ENCODE assay signal across 9 cellular contexts in genomic region chr2:191115391-191115790, GRCh38. TPM values are rescaled to one million over a fixed set of nuclear protein-coding genes. Genes with fewer than 3 reads are reported as not detected.
A peak's percentile ranks its signal among the peaks of the same experiment; 100 is the strongest.
DNase-seq lines count a peak whose midpoint lies in the region; ATAC-seq and TF ChIP-seq lines count a peak whose summit lies in the region.
"Had no signal": no experiment of that assay in that cellular context is flagged by ENCODE, and none has a peak within 500 bp of the region (broad histone marks: within the 10 kb centered on the region; RNA-seq: fewer than 3 reads in every experiment).

No MANE protein-coding gene starts in this region.

- H2AFZ ChIP-seq in hepatocyte (no peak overlapping the region), PC-3 (ENCODE audit: low read length) (no peak overlapping the region)

- peak overlapping the region; percentile 69 for H3K27ac ChIP-seq in CD4-positive, CD25-positive, alpha-beta regulatory T cell (ENCODE audit: insufficient read depth, low read length, poor library complexity, severe bottlenecking)
- H3K27ac ChIP-seq in hepatocyte: no peak overlapping the region
- no peak overlapping the region for H3K27ac ChIP-seq in coronary artery
- H3K27ac ChIP-seq in PC-3 (ENCODE audit: low read length): no peak overlapping the region

- TF ChIP-seq CTCF in choroid plexus epithelial cell (conservative IDR thresholded peaks at IDR 0.05; ENCODE audit: low read depth, low read length): no peak
- no peak for TF ChIP-seq CTCF in hepatocyte (IDR thresholded peaks at IDR 0.05; ENCODE audit: poor library complexity)
- no peak for TF ChIP-seq CTCF in coronary artery (IDR thresholded peaks at IDR 0.05)
- TF ChIP-seq CTCF in PC-3 (conservative IDR thresholded peaks at IDR 0.05; ENCODE audit: low read depth, low read length): no peak

- BruUV-seq in PC-3 (replicated peaks; lab: Mats Ljungman, UMichigan): no TSS peak

- CTCF ChIA-PET in PC-3 (lab: Charles Lee): no interaction called here

- DNase-seq in CD4-positive, CD25-positive, alpha-beta regulatory T cell: peak; percentile 35 to 82 (median 48)
- peak in 4 of 5 experiments; percentile 26 to 96 (median 52) for DNase-seq in T-helper 2 cell
- peak; percentile 5 for DNase-seq in choroid plexus epithelial cell (ENCODE audit: low read depth)
- no peak for DNase-seq in hepatocyte (ENCODE audit: low spot score)
- no peak for DNase-seq in coronary artery (ENCODE audit: low spot score)
- no peak for DNase-seq in NCI-H345 (lab: John Stamatoyannopoulos, UW)
- DNase-seq in PC-3: no peak

- peaks cover 8% of the 10 kb centered on the region for H3K36me3 ChIP-seq in CD4-positive, CD25-positive, alpha-beta regulatory T cell (ENCODE audit: control insufficient read depth, insufficient read depth, low read length)
- H3K36me3 ChIP-seq in hepatocyte (replicated peaks; ENCODE audit: insufficient read depth, low read depth) (no peaks in the 10 kb centered on the region), PC-3 (ENCODE audit: low read depth, low read length) (no peaks in the 10 kb centered on the region)

- no peaks in the 10 kb centered on the region for H3K79me2 ChIP-seq in hepatocyte
- no peaks in the 10 kb centered on the region for H3K79me2 ChIP-seq in PC-3 (ENCODE audit: low read length)

- peak overlapping the region; percentile 46 to 82 (median 67) for H3K4me3 Mint-ChIP-seq in CD4-positive, CD25-positive, alpha-beta regulatory T cell

- WGBS in hepatocyte (ENCODE audit: low lambda C conversion rate, missing lambda C conversion rate): 91% methylated on average over 3 of the region's 3 CpGs

- no peaks in the 10 kb centered on the region for H3F3A ChIP-seq in PC-3 (ENCODE audit: low read length, unreplicated experiment)

- peak; percentile 75 to 78 for ATAC-seq in CD4-positive, CD25-positive, alpha-beta regulatory T cell (ENCODE audit: low read depth in 2 of 2)
- peak; percentile 52 for ATAC-seq in GM21717 (IDR thresholded peaks at IDR 0.05; ENCODE audit: unreplicated experiment)
- ATAC-seq in PC-3: no peak

- H3K9me3 Mint-ChIP-seq in CD4-positive, CD25-positive, alpha-beta regulatory T cell: no peaks in the 10 kb centered on the region

- no peaks in the 10 kb centered on the region for H3K27me3 ChIP-seq in CD4-positive, CD25-positive, alpha-beta regulatory T cell (ENCODE audit: control insufficient read depth, insufficient read depth, low read length)
- H3K27me3 ChIP-seq in hepatocyte (peaks cover 4% of the 10 kb centered on the region), PC-3 (ENCODE audit: low read length) (no peaks in the 10 kb centered on the region)

- peak overlapping the region; percentile 61 for H3K4me3 ChIP-seq in CD4-positive, CD25-positive, alpha-beta regulatory T cell (ENCODE audit: low read depth, low read length)
- no peak overlapping the region for H3K4me3 ChIP-seq in choroid plexus epithelial cell (ENCODE audit: low read depth, low read length)
- H3K4me3 ChIP-seq in hepatocyte: no peak overlapping the region
- no peak overlapping the region for H3K4me3 ChIP-seq in coronary artery
- no peak overlapping the region for H3K4me3 ChIP-seq in PC-3 (ENCODE audit: low read length)
- H3K4me3 ChIP-seq: skin epidermis had no signal

- H3K27ac Mint-ChIP-seq in CD4-positive, CD25-positive, alpha-beta regulatory T cell: peak overlapping the region; percentile 66 to 96 (median 87)

- H3K4me2 ChIP-seq in hepatocyte (no peak overlapping the region), PC-3 (ENCODE audit: low read length) (no peak overlapping the region)

- no peaks in the 10 kb centered on the region for H3K9me3 ChIP-seq in CD4-positive, CD25-positive, alpha-beta regulatory T cell (ENCODE audit: control insufficient read depth in 2 of 2, low read length in 2 of 2)
- H3K9me3 ChIP-seq in hepatocyte (ENCODE audit: low read depth) (no peaks in the 10 kb centered on the region), PC-3 (ENCODE audit: low read length) (no peaks in the 10 kb centered on the region)

- H3K4me1 ChIP-seq in CD4-positive, CD25-positive, alpha-beta regulatory T cell (ENCODE audit: control insufficient read depth, insufficient read depth, low read length, poor library complexity, severe bottlenecking): peaks cover 33% of the 10 kb centered on the region
- no peaks in the 10 kb centered on the region for H3K4me1 ChIP-seq in hepatocyte (ENCODE audit: insufficient read depth)
- no peaks in the 10 kb centered on the region for H3K4me1 ChIP-seq in PC-3 (ENCODE audit: insufficient read depth, low read length)

- H3K9ac ChIP-seq in PC-3 (ENCODE audit: low read length): no peak overlapping the region

- no peaks in the 10 kb centered on the region for H3K9me2 ChIP-seq in hepatocyte (replicated peaks; ENCODE audit: insufficient read depth)
- no peaks in the 10 kb centered on the region for H3K9me2 ChIP-seq in PC-3 (replicated peaks; ENCODE audit: low read length)

- intact Hi-C loops in PC-3 (cut with micrococcal nuclease): no loop called here

- POLR2A ChIA-PET in PC-3 (lab: Charles Lee; ENCODE audit: unreplicated experiment): no interaction called here

- H3K36me3 Mint-ChIP-seq in CD4-positive, CD25-positive, alpha-beta regulatory T cell: peaks cover 20% of the 10 kb centered on the region

- H4K20me1 ChIP-seq in hepatocyte (ENCODE audit: insufficient read depth, poor library complexity, severe bottlenecking): no peaks in the 10 kb centered on the region
- no peaks in the 10 kb centered on the region for H4K20me1 ChIP-seq in PC-3 (ENCODE audit: low read length)

- peaks cover 35 to 46% (median 38%) of the 10 kb centered on the region in 4 donors for H3K4me1 Mint-ChIP-seq in CD4-positive, CD25-positive, alpha-beta regulatory T cell

- H3K27me3 Mint-ChIP-seq in CD4-positive, CD25-positive, alpha-beta regulatory T cell: no peaks in the 10 kb centered on the region

RNA-seq across cellular contexts. Expression of gene STAT4, which starts 35.4 kb away (rescaled TPM):
- 60.0 TPM for total RNA-seq in CD4-positive, CD25-positive, alpha-beta regulatory T cell
- polyA plus RNA-seq in CD4-positive, CD25-positive, alpha-beta regulatory T cell: 10 to 100 TPM; 22.7 to 31.2 (median 26.5) TPM
- total RNA-seq in hepatocyte: 6.1 and 6.6 TPM in 2 replicates
- polyA plus RNA-seq in hepatocyte: 1.6 and 3.1 TPM in 2 replicates
- 1.6 and 2.2 TPM in 2 replicates for total RNA-seq in PC-3 (2014; rRNA removed)

Comparison
In these comparisons a context has a peak if more than half of its experiments do, and no peak if none do; other contexts are left out.
1. DNase-seq: peak in CD4-positive, CD25-positive, alpha-beta regulatory T cell (3 of 3), T-helper 2 cell (4 of 5) and choroid plexus epithelial cell (single experiment); none in hepatocyte (single experiment), coronary artery (single experiment), NCI-H345 (single experiment) and PC-3 (single experiment).